Comparison of ENCODE assay signal across 8 cellular contexts in the genomic region with DNA sequence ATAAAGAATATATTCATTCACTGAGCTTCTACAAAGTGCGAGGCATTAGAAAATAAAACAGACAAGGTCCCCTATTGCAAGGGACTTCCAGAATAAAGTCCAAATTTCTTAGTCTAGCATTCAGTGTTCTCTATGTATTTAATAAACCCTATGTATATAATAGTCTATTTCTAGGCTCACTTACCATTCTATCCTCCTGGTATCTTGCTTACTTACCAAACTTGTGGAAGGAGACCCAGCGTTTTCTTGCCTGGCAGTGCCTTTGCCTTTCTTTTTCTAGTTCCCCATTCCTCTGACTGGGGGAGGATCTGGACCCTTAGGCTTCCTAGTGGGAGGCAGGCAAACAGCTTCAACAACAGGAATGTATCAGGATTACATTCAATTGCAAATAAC. TPM values are rescaled to one million over a fixed set of nuclear protein-coding genes. Genes with fewer than 3 reads are reported as not detected.
DNase-seq lines count a peak whose midpoint lies in the region; ATAC-seq and TF ChIP-seq lines count a peak whose summit lies in the region.

No MANE protein-coding gene starts in this region.

- peaks cover 4 to 5% of the 10 kb centered on the region in 2 donors for H3K9me3 Mint-ChIP-seq in activated T-cell treated with anti-CD3 and anti-CD28 coated beads, Interleukin-2, amount 50 U/mL, for 72 hours
- no peaks in the 10 kb centered on the region for H3K9me3 Mint-ChIP-seq in activated naive CD8-positive, alpha-beta T cell treated with anti-CD3 and anti-CD28 coated beads, Interleukin-2, amount 50 U/mL, for 24 hours

- H3K4me1 ChIP-seq in liver (ENCODE audit: control insufficient read depth in 4 of 4, insufficient read depth in 4 of 4, low read length in 3 of 4) (peaks cover 0 to 19% (median 10%) of the 10 kb centered on the region in 4 donors), tibial nerve (peaks cover 0 to 36% (median 21%) of the 10 kb centered on the region in 4 donors)

- WGBS in liver = 65% methylated on average over 2 of the region's 2 CpGs
- WGBS in tibial nerve, 2 donors = 45% methylated on average over 2 of the region's 2 CpGs

- H3K27me3 ChIP-seq in liver (ENCODE audit: control insufficient read depth in 4 of 4, insufficient read depth in 4 of 4, low read length in 3 of 4) (no peaks in the 10 kb centered on the region), tibial nerve (no peaks in the 10 kb centered on the region)

- H3K36me3 Mint-ChIP-seq in activated T-cell treated with anti-CD3 and anti-CD28 coated beads, Interleukin-2, amount 50 U/mL, for 72 hours (ENCODE audit: insufficient read depth in 2 of 2) = peaks cover 15% of the 10 kb centered on the region in 2 donors
- H3K36me3 Mint-ChIP-seq in activated naive CD8-positive, alpha-beta T cell treated with anti-CD3 and anti-CD28 coated beads, Interleukin-2, amount 50 U/mL, for 24 hours (ENCODE audit: low read depth) = no peaks in the 10 kb centered on the region

- TF ChIP-seq EP300 in tibial nerve (IDR thresholded peaks at IDR 0.05) = no peak

- peak overlapping the region; percentile 96 for H3K27ac Mint-ChIP-seq in activated T-cell treated with anti-CD3 and anti-CD28 coated beads, Interleukin-2, amount 50 U/mL, for 72 hours
- no peak overlapping the region for H3K27ac Mint-ChIP-seq in activated naive CD8-positive, alpha-beta T cell treated with anti-CD3 and anti-CD28 coated beads, Interleukin-2, amount 50 U/mL, for 24 hours

- no peaks in the 10 kb centered on the region for H3K27me3 Mint-ChIP-seq in activated T-cell treated with anti-CD3 and anti-CD28 coated beads, Interleukin-2, amount 50 U/mL, for 72 hours (ENCODE audit: low read depth)
- H3K27me3 Mint-ChIP-seq in activated naive CD8-positive, alpha-beta T cell treated with anti-CD3 and anti-CD28 coated beads, Interleukin-2, amount 50 U/mL, for 24 hours = peaks cover 3% of the 10 kb centered on the region

- no peak for DNase-seq in activated T-cell treated with anti-CD3 and anti-CD28 coated beads, Interleukin-2, amount 50 U/mL, for 72 hours
- no peak for DNase-seq in activated T-cell treated with anti-CD3 and anti-CD28 coated beads for 4 hours
- DNase-seq in activated naive CD8-positive, alpha-beta T cell treated with anti-CD3 and anti-CD28 coated beads, Interleukin-2, amount 50 U/mL, for 24 hours = no peak
- no peak for DNase-seq in tibial nerve (ENCODE audit: low spot score in 2 of 2)
- no peak for DNase-seq in NCI-H2029 treated with DMSO at 0.1 percent for 48 hours (lab: John Stamatoyannopoulos, UW)
- DNase-seq in SW 1271 (lab: John Stamatoyannopoulos, UW) = no peak

- H3K9me3 ChIP-seq in liver (ENCODE audit: control insufficient read depth in 4 of 4, low read length in 3 of 4) = no peaks in the 10 kb centered on the region
- no peaks in the 10 kb centered on the region for H3K9me3 ChIP-seq in tibial nerve

- H3K36me3 ChIP-seq in liver (ENCODE audit: control insufficient read depth in 4 of 4, insufficient read depth in 3 of 4, low read depth in 1 of 4, low read length in 3 of 4) = no peaks in the 10 kb centered on the region
- no peaks in the 10 kb centered on the region for H3K36me3 ChIP-seq in tibial nerve

- no peak for ATAC-seq in activated T-cell treated with anti-CD3 and anti-CD28 coated beads, Interleukin-2, amount 50 U/mL, for 72 hours (replicated peaks in 1 of 2)
- ATAC-seq in activated naive CD8-positive, alpha-beta T cell treated with anti-CD3 and anti-CD28 coated beads, Interleukin-2, amount 50 U/mL, for 24 hours = no peak
- no peak for ATAC-seq in GM21390 (IDR thresholded peaks at IDR 0.05; ENCODE audit: unreplicated experiment)

- TF ChIP-seq CTCF in liver (IDR thresholded peaks at IDR 0.05; ENCODE audit: low read depth, low read length, missing input control) (no peak), tibial nerve (IDR thresholded peaks at IDR 0.05) (no peak)

- no peak for TF ChIP-seq POLR2A in tibial nerve (IDR thresholded peaks at IDR 0.05)

- H3K4me1 Mint-ChIP-seq in activated T-cell treated with anti-CD3 and anti-CD28 coated beads, Interleukin-2, amount 50 U/mL, for 72 hours (ENCODE audit: low read depth) = peaks cover 60% of the 10 kb centered on the region
- peaks cover 48% of the 10 kb centered on the region for H3K4me1 Mint-ChIP-seq in activated naive CD8-positive, alpha-beta T cell treated with anti-CD3 and anti-CD28 coated beads, Interleukin-2, amount 50 U/mL, for 24 hours

- no peak for TF ChIP-seq RAD21 in liver (IDR thresholded peaks at IDR 0.05)

- peak overlapping the region; percentile 78 to 90 for H3K4me3 Mint-ChIP-seq in activated T-cell treated with anti-CD3 and anti-CD28 coated beads, Interleukin-2, amount 50 U/mL, for 72 hours
- peak overlapping the region; percentile 76 for H3K4me3 Mint-ChIP-seq in activated naive CD8-positive, alpha-beta T cell treated with anti-CD3 and anti-CD28 coated beads, Interleukin-2, amount 50 U/mL, for 24 hours

- H3K27ac ChIP-seq in liver (ENCODE audit: low read depth in 1 of 2, low read length in 2 of 2) (peak overlapping the region; percentile 45 to 73), tibial nerve (peak overlapping the region; percentile 79 to 97 (median 95))

- H3K9ac ChIP-seq in liver (ENCODE audit: low read depth in 1 of 2, low read length in 2 of 2) = no peak overlapping the region

- H3K4me3 ChIP-seq in liver (ENCODE audit: low read depth in 1 of 3, low read length in 3 of 3) (peak overlapping the region; percentile 58 to 95 (median 63)), tibial nerve (peak overlapping the region; percentile 20 to 97 (median 72))

TF ChIP-seq in liver, 16 proteins besides CTCF, POLR2A, EP300 and RAD21:
- TF ChIP-seq, protein P1, sequence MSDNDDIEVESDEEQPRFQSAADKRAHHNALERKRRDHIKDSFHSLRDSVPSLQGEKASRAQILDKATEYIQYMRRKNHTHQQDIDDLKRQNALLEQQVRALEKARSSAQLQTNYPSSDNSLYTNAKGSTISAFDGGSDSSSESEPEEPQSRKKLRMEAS (IDR thresholded peaks at IDR 0.05) = no peak
- TF ChIP-seq FOXA2 (IDR thresholded peaks at IDR 0.05) = no peak
- TF ChIP-seq TAF1 (conservative IDR thresholded peaks at IDR 0.05) = no peak
- TF ChIP-seq JUND (IDR thresholded peaks at IDR 0.05) = no peak
- no peak for TF ChIP-seq HNF4A (conservative IDR thresholded peaks at IDR 0.05)
- TF ChIP-seq NR2F2 (IDR thresholded peaks at IDR 0.05) = no peak
- no peak for TF ChIP-seq EGR1 (IDR thresholded peaks at IDR 0.05; ENCODE audit: low read depth in 2 of 2)
- TF ChIP-seq FOXA1 (IDR thresholded peaks at IDR 0.05) = no peak
- TF ChIP-seq SP1 (IDR thresholded peaks at IDR 0.05) = no peak
- TF ChIP-seq YY1 (IDR thresholded peaks at IDR 0.05) = no peak
- TF ChIP-seq RXRA (IDR thresholded peaks at IDR 0.05) = no peak
- TF ChIP-seq, protein P2, sequence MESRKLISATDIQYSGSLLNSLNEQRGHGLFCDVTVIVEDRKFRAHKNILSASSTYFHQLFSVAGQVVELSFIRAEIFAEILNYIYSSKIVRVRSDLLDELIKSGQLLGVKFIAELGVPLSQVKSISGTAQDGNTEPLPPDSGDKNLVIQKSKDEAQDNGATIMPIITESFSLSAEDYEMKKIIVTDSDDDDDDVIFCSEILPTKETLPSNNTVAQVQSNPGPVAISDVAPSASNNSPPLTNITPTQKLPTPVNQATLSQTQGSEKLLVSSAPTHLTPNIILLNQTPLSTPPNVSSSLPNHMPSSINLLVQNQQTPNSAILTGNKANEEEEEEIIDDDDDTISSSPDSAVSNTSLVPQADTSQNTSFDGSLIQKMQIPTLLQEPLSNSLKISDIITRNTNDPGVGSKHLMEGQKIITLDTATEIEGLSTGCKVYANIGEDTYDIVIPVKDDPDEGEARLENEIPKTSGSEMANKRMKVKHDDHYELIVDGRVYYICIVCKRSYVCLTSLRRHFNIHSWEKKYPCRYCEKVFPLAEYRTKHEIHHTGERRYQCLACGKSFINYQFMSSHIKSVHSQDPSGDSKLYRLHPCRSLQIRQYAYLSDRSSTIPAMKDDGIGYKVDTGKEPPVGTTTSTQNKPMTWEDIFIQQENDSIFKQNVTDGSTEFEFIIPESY (IDR thresholded peaks at IDR 0.05) = no peak
- TF ChIP-seq, protein P3, sequence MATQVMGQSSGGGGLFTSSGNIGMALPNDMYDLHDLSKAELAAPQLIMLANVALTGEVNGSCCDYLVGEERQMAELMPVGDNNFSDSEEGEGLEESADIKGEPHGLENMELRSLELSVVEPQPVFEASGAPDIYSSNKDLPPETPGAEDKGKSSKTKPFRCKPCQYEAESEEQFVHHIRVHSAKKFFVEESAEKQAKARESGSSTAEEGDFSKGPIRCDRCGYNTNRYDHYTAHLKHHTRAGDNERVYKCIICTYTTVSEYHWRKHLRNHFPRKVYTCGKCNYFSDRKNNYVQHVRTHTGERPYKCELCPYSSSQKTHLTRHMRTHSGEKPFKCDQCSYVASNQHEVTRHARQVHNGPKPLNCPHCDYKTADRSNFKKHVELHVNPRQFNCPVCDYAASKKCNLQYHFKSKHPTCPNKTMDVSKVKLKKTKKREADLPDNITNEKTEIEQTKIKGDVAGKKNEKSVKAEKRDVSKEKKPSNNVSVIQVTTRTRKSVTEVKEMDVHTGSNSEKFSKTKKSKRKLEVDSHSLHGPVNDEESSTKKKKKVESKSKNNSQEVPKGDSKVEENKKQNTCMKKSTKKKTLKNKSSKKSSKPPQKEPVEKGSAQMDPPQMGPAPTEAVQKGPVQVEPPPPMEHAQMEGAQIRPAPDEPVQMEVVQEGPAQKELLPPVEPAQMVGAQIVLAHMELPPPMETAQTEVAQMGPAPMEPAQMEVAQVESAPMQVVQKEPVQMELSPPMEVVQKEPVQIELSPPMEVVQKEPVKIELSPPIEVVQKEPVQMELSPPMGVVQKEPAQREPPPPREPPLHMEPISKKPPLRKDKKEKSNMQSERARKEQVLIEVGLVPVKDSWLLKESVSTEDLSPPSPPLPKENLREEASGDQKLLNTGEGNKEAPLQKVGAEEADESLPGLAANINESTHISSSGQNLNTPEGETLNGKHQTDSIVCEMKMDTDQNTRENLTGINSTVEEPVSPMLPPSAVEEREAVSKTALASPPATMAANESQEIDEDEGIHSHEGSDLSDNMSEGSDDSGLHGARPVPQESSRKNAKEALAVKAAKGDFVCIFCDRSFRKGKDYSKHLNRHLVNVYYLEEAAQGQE (IDR thresholded peaks at IDR 0.05) = no peak
- TF ChIP-seq, protein P4, sequence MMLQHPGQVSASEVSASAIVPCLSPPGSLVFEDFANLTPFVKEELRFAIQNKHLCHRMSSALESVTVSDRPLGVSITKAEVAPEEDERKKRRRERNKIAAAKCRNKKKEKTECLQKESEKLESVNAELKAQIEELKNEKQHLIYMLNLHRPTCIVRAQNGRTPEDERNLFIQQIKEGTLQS (IDR thresholded peaks at IDR 0.05) = no peak
- no peak for TF ChIP-seq GABPA (IDR thresholded peaks at IDR 0.05 in 1 of 2, conservative IDR thresholded peaks at IDR 0.05 in 1 of 2)
- TF ChIP-seq HNF4G (IDR thresholded peaks at IDR 0.05) = no peak

RNA-seq across cellular contexts. Expression of gene RNF19B, which starts 0.6 kb away (rescaled TPM):
- 100 to 1,000 TPM in 1 of 2 donors, 10 to 100 TPM in 1; 99.9 to 148 TPM for total RNA-seq in activated T-cell treated with anti-CD3 and anti-CD28 coated beads, Interleukin-2, amount 50 U/mL, for 72 hours
- 1 to 10 TPM; 5.6 to 8.3 TPM for total RNA-seq in liver
- 1 to 10 TPM; 2.2 to 4.4 TPM for polyA plus RNA-seq in liver
- 10 to 100 TPM; 13.9 to 22.9 (median 17.2) TPM for total RNA-seq in tibial nerve

Comparison
In these comparisons a context has a peak if more than half of its experiments do, and no peak if none do; other contexts are left out.
1. RNA of gene RNF19B, which starts 0.6 kb away (total RNA-seq): 99.9 to 148 TPM in activated T-cell treated with anti-CD3 and anti-CD28 coated beads, Interleukin-2, amount 50 U/mL, for 72 hours; 13.9 to 22.9 TPM in tibial nerve and 5.6 to 8.3 TPM in liver; every median in the first group is over 4 times any median in the second.